ENCODE assay signal across 28 cellular contexts in genomic region chr7:137877301-137877700, GRCh38. TPM values are rescaled to one million over a fixed set of nuclear protein-coding genes. Genes with fewer than 3 reads are reported as not detected.
DNase-seq lines count a peak whose midpoint lies in the region; ATAC-seq and TF ChIP-seq lines count a peak whose summit lies in the region.
"Had no signal": no experiment of that assay in that cellular context is flagged by ENCODE, and none has a peak within 500 bp of the region (broad histone marks: within the 10 kb centered on the region; RNA-seq: fewer than 3 reads in every experiment).

No MANE protein-coding gene starts in this region.

- H3K27me3 Mint-ChIP-seq in brain (peaks cover 4% of the 10 kb centered on the region), osteocyte (ENCODE audit: unreplicated experiment) (no peaks in the 10 kb centered on the region)
- H3K27me3 Mint-ChIP-seq: CD4-positive, alpha-beta T cell had no signal

- H3K36me3 Mint-ChIP-seq in brain (peaks cover 53% of the 10 kb centered on the region), osteocyte (ENCODE audit: unreplicated experiment) (peaks cover 66% of the 10 kb centered on the region)

- H3K27me3 ChIP-seq in left ventricle myocardium inferior (ENCODE audit: low read depth) (no peaks in the 10 kb centered on the region), vagina (no peaks in the 10 kb centered on the region)
- H3K27me3 ChIP-seq: left lung, upper lobe of left lung had no signal

- intact Hi-C loops in left ventricle myocardium inferior (cut with micrococcal nuclease) = no loop called here
- intact Hi-C loops in Right ventricle myocardium superior (cut with DNase I) = no loop called here
- intact Hi-C loops in vagina (cut with DNase I) = no loop called here

- H3K9me3 ChIP-seq in left ventricle myocardium inferior (replicated peaks) (peaks cover 4% of the 10 kb centered on the region), vagina (no peaks in the 10 kb centered on the region)
- H3K9me3 ChIP-seq: left lung had no signal

- H3K4me1 ChIP-seq in left ventricle myocardium inferior (peaks cover 66% of the 10 kb centered on the region), vagina (peaks cover 42% of the 10 kb centered on the region)

- H3K4me3 Mint-ChIP-seq in brain (peak overlapping the region in 1 of 5 experiments; percentile 13), osteocyte (ENCODE audit: unreplicated experiment) (no peak overlapping the region)
- H3K4me3 Mint-ChIP-seq: CD4-positive, alpha-beta T cell; neural crest cell had no signal

- TF ChIP-seq CTCF in left ventricle myocardium inferior (IDR thresholded peaks at IDR 0.05; ENCODE audit: borderline replicate concordance) (no peak), brain (conservative IDR thresholded peaks at IDR 0.05) (no peak), osteocyte (IDR thresholded peaks at IDR 0.05) (no peak), vagina (IDR thresholded peaks at IDR 0.05) (no peak)

- H3K36me3 ChIP-seq in left ventricle myocardium inferior (peaks cover 42% of the 10 kb centered on the region), vagina (peaks cover 9 to 17% of the 10 kb centered on the region in 2 donors)

- ATAC-seq in Right ventricle myocardium superior (ENCODE audit: poor library complexity) (no peak), HG02852 (IDR thresholded peaks at IDR 0.05; ENCODE audit: unreplicated experiment) (no peak)
- ATAC-seq: activated CD4-positive, CD25-positive, alpha-beta regulatory T cell treated with anti-CD3 and anti-CD28 coated beads, Interleukin-2, amount 50 U/mL, for 24 hours; left lung; Panc1 had no signal

- no peak for TF ChIP-seq POLR2A in vagina (IDR thresholded peaks at IDR 0.05)

- H3K27ac ChIP-seq in left ventricle myocardium inferior (replicated peaks) (peak overlapping the region; percentile 46), vagina (peak overlapping the region; percentile 51)

- H3K9me3 Mint-ChIP-seq in brain (peaks cover 0 to 18% (median 9%) of the 10 kb centered on the region in 5 experiments), osteocyte (ENCODE audit: unreplicated experiment) (no peaks in the 10 kb centered on the region)
- H3K9me3 Mint-ChIP-seq: CD4-positive, alpha-beta T cell had no signal

- peaks cover 64% of the 10 kb centered on the region for H3K4me1 Mint-ChIP-seq in brain
- peaks cover 49% of the 10 kb centered on the region for H3K4me1 Mint-ChIP-seq in osteocyte (ENCODE audit: unreplicated experiment)

- H3K27ac Mint-ChIP-seq in brain (peak overlapping the region in 3 of 5 experiments; percentile 52 to 90 (median 87)), osteocyte (ENCODE audit: unreplicated experiment) (peak overlapping the region; percentile 91)
- H3K27ac Mint-ChIP-seq: CD4-positive, alpha-beta T cell had no signal

- no peak overlapping the region for H3K4me3 ChIP-seq in left ventricle myocardium inferior
- no peak overlapping the region for H3K4me3 ChIP-seq in vagina
- H3K4me3 ChIP-seq: left lung, upper lobe of left lung had no signal

- DNase-seq in left ventricle myocardium inferior = no peak
- no peak for DNase-seq in Right ventricle myocardium superior
- DNase-seq in osteocyte (ENCODE audit: extremely low spot score, unreplicated experiment) = no peak
- no peak for DNase-seq in vagina (ENCODE audit: extremely low spot score in 2 of 2)
- no peak for DNase-seq in activated effector memory CD4-positive, alpha-beta T cell treated with anti-CD3 and anti-CD28 coated beads, Interleukin-2, amount 50 U/mL, for 16 hours
- DNase-seq in ecto neural progenitor cell (ENCODE audit: low spot score) = no peak
- DNase-seq: activated CD4-positive, alpha-beta T cell treated with anti-CD3 and anti-CD28 coated beads, Interleukin-2, amount 50 U/mL, for 48 hours; activated naive CD4-positive, alpha-beta T cell; activated T-cell treated with anti-CD3 and anti-CD28 coated beads, Interleukin-2, amount 50 U/mL, for 48 hours; CD4-positive, alpha-beta T cell; cerebellar nuclear complex; KBM-7; left lung; mesendoderm; NCI-H1105 treated with DMSO at 0.1 percent for 48 hours; NCI-H1930; NCI-H226; posterior cingulate gyrus; SHP77 treated with DMSO at 0.1 percent for 48 hours; stimulated activated CD4-positive, alpha-beta T cell treated with anti-CD3 and anti-CD28 coated beads, Interleukin-15, amount 100 ng/mL, for 24 hours; stimulated activated CD4-positive, alpha-beta T cell treated with anti-CD3 and anti-CD28 coated beads, Interleukin-4, amount 100 ng/mL, for 4 hours; T-helper 2 cell; upper lobe of left lung had no signal

RNA-seq across cellular contexts. Expression of gene DGKI, which starts 30.5 kb away (rescaled TPM):
- 1.3 TPM for total RNA-seq in left ventricle myocardium inferior
- 1.4 TPM for total RNA-seq in Right ventricle myocardium superior
- 2.5 TPM for polyA plus RNA-seq in brain (ENCODE audit: insufficient read depth, low read depth, low replicate concordance)
- total RNA-seq in osteocyte = 3.0 and 3.1 TPM in 2 replicates
- total RNA-seq in vagina = 1.2 TPM
- total RNA-seq: CD4-positive, alpha-beta T cell had no signal
